Comparison of ENCODE assay signal across 8 cellular contexts in the genomic region with DNA sequence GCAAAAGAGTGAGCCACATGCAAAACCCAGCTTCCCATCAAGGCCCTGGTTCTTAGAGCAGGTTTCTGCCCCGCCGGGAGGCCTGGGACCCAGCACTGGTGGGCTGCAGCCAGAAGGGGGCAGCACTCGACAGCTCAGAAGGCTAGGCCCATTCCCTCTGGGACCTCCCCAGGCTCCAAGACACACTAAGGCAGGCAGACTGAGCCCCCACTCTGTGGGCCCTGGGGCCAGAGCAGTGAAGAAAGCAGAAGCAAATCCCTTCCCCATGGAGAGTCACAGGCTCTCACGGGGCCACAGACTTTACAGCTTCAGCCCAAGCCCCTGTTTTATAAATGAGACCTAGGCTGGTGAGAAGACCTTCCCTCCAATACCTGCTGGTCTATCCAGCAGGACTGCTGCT.
DNase-seq lines count a peak whose midpoint lies in the region; ATAC-seq and TF ChIP-seq lines count a peak whose summit lies in the region.

No MANE protein-coding gene starts in this region.

- H3K4me1 ChIP-seq in Karpas-422 (ENCODE audit: low read length) = peaks cover 11% of the 10 kb centered on the region
- peaks cover 0 to 3% (median 0%) of the 10 kb centered on the region in 9 donors for H3K4me1 ChIP-seq in heart right ventricle

- H3K27ac ChIP-seq in Karpas-422 (ENCODE audit: low read length) = no peak overlapping the region
- no peak overlapping the region for H3K27ac ChIP-seq in heart right ventricle

- no peaks in the 10 kb centered on the region for H3K9me2 ChIP-seq in Karpas-422 (replicated peaks; ENCODE audit: insufficient read depth, low read length)

- H3K9me3 ChIP-seq in Karpas-422 (ENCODE audit: low read length) (no peaks in the 10 kb centered on the region), heart right ventricle (no peaks in the 10 kb centered on the region)

- peaks cover 2% of the 10 kb centered on the region; the same call in 1 of the 2 replicates for H4K20me1 ChIP-seq in Karpas-422 (ENCODE audit: insufficient read depth, low read depth, low read length)

- H3K36me3 ChIP-seq in Karpas-422 (ENCODE audit: insufficient read depth, low read length) (peaks cover 2% of the 10 kb centered on the region; the same call in 1 of the 2 replicates), heart right ventricle (peaks cover 0 to 9% (median 0%) of the 10 kb centered on the region in 9 donors)

- ATAC-seq in heart right ventricle = peak; percentile 80 to 95 (median 90)

- peaks cover 4% of the 10 kb centered on the region for H3K79me2 ChIP-seq in Karpas-422 (ENCODE audit: low read length)

- intact Hi-C loops in heart right ventricle (cut with DNase I) = loop anchor here (1.0 to 10.0 kb wide), 14 partner anchors 103 to 643 kb away; a partner anchor contains a TSS

- no peak overlapping the region for H3K4me3 ChIP-seq in Karpas-422 (ENCODE audit: low read length)
- no peak overlapping the region for H3K4me3 ChIP-seq in heart right ventricle

- TF ChIP-seq CTCF in GM12872 (IDR thresholded peaks at IDR 0.05; ENCODE audit: insufficient read depth, low read depth, low read length) (peak; percentile 96), heart right ventricle (IDR thresholded peaks at IDR 0.05) (peak; percentile 68 to 93 (median 84))

- no peak overlapping the region for H2AFZ ChIP-seq in Karpas-422 (ENCODE audit: low read length)

- no peak overlapping the region for H3K9ac ChIP-seq in Karpas-422 (ENCODE audit: low read length)

- DNase-seq in H4 (ENCODE audit: low spot score) (peak; percentile 42), Karpas-422 (peak; percentile 94), SK-N-DZ (ENCODE audit: low spot score) (peak; percentile 70), heart right ventricle (peak; percentile 56 to 79), pulmonary artery endothelial cell (ENCODE audit: low read depth, low spot score) (peak; percentile 41), epidermal melanocyte (ENCODE audit: insufficient read length, low spot score) (no peak)
- DNase-seq in activated naive CD4-positive, alpha-beta T cell treated with anti-CD3 and anti-CD28 coated beads, Interleukin-2, amount 50 U/mL, for 16 hours = peak; percentile 63

- 44% methylated on average over 4 of the region's 4 CpGs for WGBS in heart right ventricle, 2 donors

- H3K4me2 ChIP-seq in Karpas-422 (ENCODE audit: low read depth, low read length, poor library complexity, severe bottlenecking) = no peak overlapping the region

- no peaks in the 10 kb centered on the region for H3K27me3 ChIP-seq in Karpas-422 (ENCODE audit: low read length)
- no peaks in the 10 kb centered on the region for H3K27me3 ChIP-seq in heart right ventricle
